ENCODE assay signal across 8 cellular contexts in genomic region chr5:36150676-36151433, GRCh38. TPM values are rescaled to one million over a fixed set of nuclear protein-coding genes. Genes with fewer than 3 reads are reported as not detected.
DNase-seq lines count a peak whose midpoint lies in the region; ATAC-seq and TF ChIP-seq lines count a peak whose summit lies in the region.

No MANE protein-coding gene starts in this region.

- H3K36me3 ChIP-seq in RWPE2 (ENCODE audit: low read depth) (peaks cover 27% of the 10 kb centered on the region), cardiac muscle cell (no peaks in the 10 kb centered on the region)

- peak; percentile 19 for ATAC-seq in CD4-positive, alpha-beta T cell (ENCODE audit: poor library complexity)
- ATAC-seq in GM21515 (IDR thresholded peaks at IDR 0.05; ENCODE audit: unreplicated experiment) (peak; percentile 32), RWPE2 (ENCODE audit: low read depth) (peak; percentile 7; the same call in 1 of the 3 replicates), GM18520 (IDR thresholded peaks at IDR 0.05; ENCODE audit: unreplicated experiment) (no peak)

- H3K4me1 ChIP-seq in RWPE2 (ENCODE audit: insufficient read depth, poor library complexity, severe bottlenecking), result peaks cover 42% of the 10 kb centered on the region
- peaks cover 23% of the 10 kb centered on the region for H3K4me1 ChIP-seq in cardiac muscle cell (ENCODE audit: low read depth)

- in situ Hi-C loops in KBM-7 (cut with MboI; ENCODE audit: low pct_unique_long_range_greater_than_20kb, low sequenced_read_pairs), result no loop called here

- peak overlapping the region; percentile 95 for H3K4me3 Mint-ChIP-seq in CD4-positive, alpha-beta T cell
- peak overlapping the region; percentile 88 for H3K4me3 Mint-ChIP-seq in activated naive CD8-positive, alpha-beta T cell treated with anti-CD3 and anti-CD28 coated beads for 36 hours

- H3K9me3 ChIP-seq in CD4-positive, alpha-beta T cell (ENCODE audit: control insufficient read depth, low read length), result no peaks in the 10 kb centered on the region
- H3K9me3 ChIP-seq in RWPE2 (ENCODE audit: severe bottlenecking) (no peaks in the 10 kb centered on the region), cardiac muscle cell (ENCODE audit: low read depth) (no peaks in the 10 kb centered on the region)

- intact Hi-C loops in CD4-positive, alpha-beta T cell (cut with DNase I, micrococcal nuclease), result loop anchor here (2.0 to 10.0 kb wide), 6 partner anchors 92 to 1316 kb away; partner anchors contain the start of genes DNAJC21 (in 1 of the 2), NIPBL (in 1 of the 2), NUP155 (in 1 of the 2) and TTC23L (in 1 of the 2)
- intact Hi-C loops in posterior vena cava (cut with DNase I), result no loop called here

- no peaks in the 10 kb centered on the region for H3K27me3 Mint-ChIP-seq in CD4-positive, alpha-beta T cell
- no peaks in the 10 kb centered on the region for H3K27me3 Mint-ChIP-seq in activated naive CD8-positive, alpha-beta T cell treated with anti-CD3 and anti-CD28 coated beads for 36 hours

- H3K27me3 ChIP-seq in CD4-positive, alpha-beta T cell (ENCODE audit: control insufficient read depth, insufficient read depth, low read length), result no peaks in the 10 kb centered on the region
- H3K27me3 ChIP-seq in RWPE2 (ENCODE audit: insufficient read depth, poor library complexity, severe bottlenecking) (no peaks in the 10 kb centered on the region), cardiac muscle cell (no peaks in the 10 kb centered on the region)

- peak overlapping the region; percentile 82 for H3K27ac ChIP-seq in CD4-positive, alpha-beta T cell (ENCODE audit: low read depth, low read length)
- H3K27ac ChIP-seq in RWPE2 (ENCODE audit: poor library complexity, severe bottlenecking), result peak overlapping the region; percentile 24
- peak overlapping the region; percentile 88 for H3K27ac ChIP-seq in cardiac muscle cell

- CTCF ChIA-PET in CD4-positive, alpha-beta T cell (lab: Charles Lee), result interaction anchor here (3.8 kb wide), 1 partner anchor 91 kb away, joined by 23 read pairs; the partner anchor contains the start of gene NADK2

- POLR2A ChIA-PET in CD4-positive, alpha-beta T cell (lab: Charles Lee), result interaction anchor here (0.6 to 3.7 kb wide), 8 partner anchors 9 to 1221 kb away, joined by 3 to 49 read pairs (median 6); partner anchors contain the start of genes DNAJC21, NADK2 and NIPBL

- H3K27ac Mint-ChIP-seq in CD4-positive, alpha-beta T cell, result peak overlapping the region; percentile 86
- peak overlapping the region; percentile 93 for H3K27ac Mint-ChIP-seq in activated naive CD8-positive, alpha-beta T cell treated with anti-CD3 and anti-CD28 coated beads for 36 hours

- H3K4me3 ChIP-seq in RWPE2 (ENCODE audit: severe bottlenecking) (peak overlapping the region; percentile 90), cardiac muscle cell (peak overlapping the region; percentile 84)

- DNase-seq in CD4-positive, alpha-beta T cell, result peak in 9 of 10 experiments; percentile 2 to 36 (median 16)
- DNase-seq in KBM-7 (peak; percentile 56), RWPE2 (ENCODE audit: low spot score) (no peak), cardiac muscle cell (ENCODE audit: low read depth in 1 of 2, low spot score in 1 of 2) (peak; percentile 47 to 78), posterior vena cava (ENCODE audit: low spot score) (peak; percentile 84)
- peak; percentile 68 for DNase-seq in activated naive CD8-positive, alpha-beta T cell treated with anti-CD3 and anti-CD28 coated beads for 36 hours

- H3K9me3 Mint-ChIP-seq in CD4-positive, alpha-beta T cell, result no peaks in the 10 kb centered on the region
- H3K9me3 Mint-ChIP-seq in activated naive CD8-positive, alpha-beta T cell treated with anti-CD3 and anti-CD28 coated beads for 36 hours, result no peaks in the 10 kb centered on the region

- no peak for TF ChIP-seq CTCF in CD4-positive, alpha-beta T cell (IDR thresholded peaks at IDR 0.05)
- TF ChIP-seq CTCF in RWPE2 (IDR thresholded peaks at IDR 0.05; ENCODE audit: poor library complexity, severe bottlenecking) (no peak), cardiac muscle cell (IDR thresholded peaks at IDR 0.05; ENCODE audit: low read depth, low read length) (no peak)

- H3K4me1 Mint-ChIP-seq in CD4-positive, alpha-beta T cell (ENCODE audit: low read depth), result peaks cover 70% of the 10 kb centered on the region
- H3K4me1 Mint-ChIP-seq in activated naive CD8-positive, alpha-beta T cell treated with anti-CD3 and anti-CD28 coated beads for 36 hours, result peaks cover 42% of the 10 kb centered on the region

- H3K36me3 Mint-ChIP-seq in CD4-positive, alpha-beta T cell (ENCODE audit: low read depth), result peaks cover 40% of the 10 kb centered on the region
- peaks cover 32% of the 10 kb centered on the region for H3K36me3 Mint-ChIP-seq in activated naive CD8-positive, alpha-beta T cell treated with anti-CD3 and anti-CD28 coated beads for 36 hours

RNA-seq across cellular contexts. Expression of gene LMBRD2, which starts 0.8 kb away (rescaled TPM):
- 1 to 10 TPM; 4.1 to 4.2 TPM for total RNA-seq in CD4-positive, alpha-beta T cell
- total RNA-seq in activated naive CD8-positive, alpha-beta T cell treated with anti-CD3 and anti-CD28 coated beads for 36 hours, result 10 to 100 TPM in 1 of 2 experiments, 1 to 10 TPM in 1; 9.3 to 11.5 TPM
- total RNA-seq in cardiac muscle cell (9.3 and 15.6 TPM in 2 replicates), posterior vena cava (10 to 100 TPM; 12.3 to 14.9 TPM)
- 3.9 and 5.4 TPM in 2 replicates for polyA plus RNA-seq in cardiac muscle cell

RNA-seq across cellular contexts. Expression of gene SKP2, which starts 1.1 kb away (rescaled TPM):
- total RNA-seq in CD4-positive, alpha-beta T cell, result 1 to 10 TPM; 6.3 to 7.2 TPM
- 10 to 100 TPM; 61.6 to 63.4 TPM for total RNA-seq in activated naive CD8-positive, alpha-beta T cell treated with anti-CD3 and anti-CD28 coated beads for 36 hours
- total RNA-seq in cardiac muscle cell (36.1 and 57.5 TPM in 2 replicates), posterior vena cava (10 to 100 TPM in 1 of 2 donors, 1 to 10 TPM in 1; 8.9 to 14.7 TPM)
- polyA plus RNA-seq in cardiac muscle cell, result 30.3 and 38.0 TPM in 2 replicates

Comparison
In these comparisons a context has a peak if more than half of its experiments do, and no peak if none do; other contexts are left out.
1. H3K27ac ChIP-seq: peak in every context shown above with its lines; median percentile 88 in cardiac muscle cell; 82 in CD4-positive, alpha-beta T cell; 24 in RWPE2.
2. intact Hi-C loops: an anchor here in CD4-positive, alpha-beta T cell (2.0 to 10.0 kb wide); none called in posterior vena cava.